Comparison of ENCODE assay signal across 26 cellular contexts in genomic region chr10:20959178-20959577, GRCh38.
"Had no signal": no experiment of that assay in that cellular context is flagged by ENCODE, and none has a peak within 500 bp of the region (broad histone marks: within the 10 kb centered on the region; RNA-seq: fewer than 3 reads in every experiment).

No MANE protein-coding gene starts in this region.

- H3K79me2 ChIP-seq: hepatocyte had no signal

- H3K4me1 ChIP-seq: colonic mucosa, esophagus muscularis mucosa, gastrocnemius medialis, gastroesophageal sphincter had no signal

- H2AFZ ChIP-seq: hepatocyte had no signal

- DNase-seq: colonic mucosa; cortex of kidney; dermis blood vessel endothelial cell; dorsolateral prefrontal cortex; effector CD4-positive, alpha-beta T cell; effector CD8-positive, alpha-beta T cell; effector memory CD4-positive, alpha-beta T cell; effector memory CD8-positive, alpha-beta T cell; endodermal cell; erythroblast; esophagus squamous epithelium; foreskin fibroblast; foreskin melanocyte; gastrocnemius medialis; glutamatergic neuron; head of caudate nucleus; heart left ventricle; heart right ventricle; hippocampal formation had no signal

- H3K36me3 ChIP-seq: colonic mucosa, esophagus muscularis mucosa, gastrocnemius medialis, gastroesophageal sphincter, heart left ventricle, heart right ventricle had no signal

- H3K27ac Mint-ChIP-seq: dendritic cell treated with granulocyte-macrophage colony-stimulating factor and Interleukin-4, amounts not matched to agents 40 ng/mL and 50 ng/mL, for 4 days; effector memory CD8-positive, alpha-beta T cell; endodermal cell had no signal

- H3K9me3 Mint-ChIP-seq: dendritic cell treated with granulocyte-macrophage colony-stimulating factor and Interleukin-4, amounts not matched to agents 40 ng/mL and 50 ng/mL, for 4 days; effector memory CD8-positive, alpha-beta T cell had no signal

- H3K9me3 ChIP-seq: colonic mucosa, esophagus muscularis mucosa, esophagus squamous epithelium, gastrocnemius medialis had no signal

- ATAC-seq: effector memory CD8-positive, alpha-beta T cell; esophagus mucosa; gastrocnemius medialis; gastroesophageal sphincter; heart left ventricle; heart right ventricle had no signal

- H3K4me2 ChIP-seq: hepatocyte had no signal

- H3K27ac ChIP-seq: colonic mucosa, coronary artery, dorsolateral prefrontal cortex, epithelial cell of prostate, esophagus muscularis mucosa, esophagus squamous epithelium, gastrocnemius medialis, gastroesophageal sphincter, heart left ventricle, heart right ventricle, hepatocyte had no signal

- H3K27me3 ChIP-seq: colonic mucosa, dorsolateral prefrontal cortex, esophagus muscularis mucosa, esophagus squamous epithelium, gastrocnemius medialis, heart left ventricle, heart right ventricle, hepatocyte had no signal

- H3K4me3 ChIP-seq: colonic mucosa, coronary artery, dorsolateral prefrontal cortex, esophagus muscularis mucosa, esophagus squamous epithelium, gastrocnemius medialis, gastroesophageal sphincter, heart left ventricle, heart right ventricle, hepatocyte had no signal

- H3K4me3 Mint-ChIP-seq: dendritic cell treated with granulocyte-macrophage colony-stimulating factor and Interleukin-4, amounts not matched to agents 40 ng/mL and 50 ng/mL, for 4 days; effector memory CD8-positive, alpha-beta T cell; endodermal cell had no signal

- H3K27me3 Mint-ChIP-seq: dendritic cell treated with granulocyte-macrophage colony-stimulating factor and Interleukin-4, amounts not matched to agents 40 ng/mL and 50 ng/mL, for 4 days; effector memory CD8-positive, alpha-beta T cell had no signal
